ENCODE assay signal across 8 cellular contexts in the genomic region with DNA sequence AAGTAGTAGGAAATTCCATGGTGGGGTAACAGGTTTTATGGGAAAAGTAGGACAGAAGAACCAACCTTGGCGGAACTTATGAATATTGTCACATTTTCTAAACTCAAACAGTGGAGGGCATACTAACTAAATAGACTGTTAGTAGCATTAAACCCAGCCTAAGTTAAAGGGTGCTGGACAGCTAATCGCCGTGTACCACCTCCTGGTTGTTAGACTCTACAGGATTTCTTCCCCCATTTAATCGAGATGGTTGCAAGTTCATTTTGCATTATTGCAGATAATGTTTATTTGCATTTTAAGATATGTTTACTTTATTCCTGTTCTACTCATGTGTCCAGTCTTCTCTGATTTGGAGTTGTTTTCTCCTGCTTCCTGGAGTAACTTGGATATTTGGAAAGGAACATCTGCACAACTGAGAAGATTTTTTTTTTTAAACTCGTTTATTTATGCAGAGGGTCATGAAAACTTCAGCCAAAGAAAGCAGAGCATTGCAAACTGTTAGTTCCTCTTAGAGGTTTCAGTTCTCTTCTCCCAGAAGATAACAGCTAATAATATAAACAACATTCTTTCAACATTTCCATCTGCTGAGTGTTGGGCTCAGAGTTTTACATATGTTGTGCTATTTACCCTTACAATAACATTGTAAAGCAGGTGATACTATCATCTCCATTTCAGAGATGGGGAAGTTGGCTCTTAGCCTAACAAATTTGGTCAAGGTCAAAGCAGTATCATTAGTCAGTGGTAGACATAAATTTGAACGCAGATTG. TPM values are rescaled to one million over a fixed set of nuclear protein-coding genes. Genes with fewer than 3 reads are reported as not detected.
DNase-seq lines count a peak whose midpoint lies in the region; ATAC-seq and TF ChIP-seq lines count a peak whose summit lies in the region.

No MANE protein-coding gene starts in this region.

- peak; percentile 83 for ATAC-seq in GM18868 (IDR thresholded peaks at IDR 0.05; ENCODE audit: unreplicated experiment)
- ATAC-seq in HG02763 (IDR thresholded peaks at IDR 0.05; ENCODE audit: unreplicated experiment), result peak; percentile 87

- DNase-seq in NOMO-1 (lab: John Stamatoyannopoulos, UW; ENCODE audit: unreplicated experiment in 2 of 2), result peak; percentile 66 to 93
- DNase-seq in A673 (ENCODE audit: low spot score), result no peak
- DNase-seq in NCI-H187 (lab: John Stamatoyannopoulos, UW), result no peak
- no peak for DNase-seq in OCI-M2 (lab: John Stamatoyannopoulos, UW; ENCODE audit: unreplicated experiment)
- no peak for DNase-seq in amniotic stem cell (lab: John Stamatoyannopoulos, UW)

- peak overlapping the region; percentile 9 for H3K27ac ChIP-seq in muscle layer of duodenum (ENCODE audit: low read length)
- no peak overlapping the region for H3K27ac ChIP-seq in A673 (ENCODE audit: low read depth, low read length, poor library complexity, severe bottlenecking)

- CTCF ChIA-PET in A673 (lab: Charles Lee), result interaction anchor here (0.6 kb wide), 1 partner anchor 472 kb away, joined by 3 read pairs; no protein-coding TSS in a partner anchor

- no peak for TF ChIP-seq CTCF in A673 (conservative IDR thresholded peaks at IDR 0.05; ENCODE audit: low read depth, low read length)

- no peak overlapping the region for H3K4me3 ChIP-seq in muscle layer of duodenum (ENCODE audit: low read depth in 1 of 2, low read length in 2 of 2)
- no peak overlapping the region for H3K4me3 ChIP-seq in A673 (ENCODE audit: low read depth, low read length, poor library complexity, severe bottlenecking)

- BruUV-seq in A673 (replicated peaks; lab: Mats Ljungman, UMichigan), result no TSS peak

- intact Hi-C loops in A673 (cut with micrococcal nuclease; ENCODE audit: unreplicated experiment), result no loop called here

- peaks cover 5 to 13% of the 10 kb centered on the region in 2 donors for H3K4me1 ChIP-seq in muscle layer of duodenum (ENCODE audit: control insufficient read depth in 1 of 2, insufficient read depth in 2 of 2, low read length in 2 of 2)
- H3K4me1 ChIP-seq in A673 (ENCODE audit: insufficient read depth, low read length, poor library complexity, severe bottlenecking), result no peaks in the 10 kb centered on the region

- no peaks in the 10 kb centered on the region for H3K9me3 ChIP-seq in muscle layer of duodenum (ENCODE audit: control insufficient read depth in 1 of 2, low read length in 2 of 2)
- no peaks in the 10 kb centered on the region for H3K9me3 ChIP-seq in A673 (ENCODE audit: low read depth, low read length, poor library complexity, severe bottlenecking)

- POLR2A ChIA-PET in A673 (lab: Charles Lee; ENCODE audit: low non-redundant PET), result no interaction called here

- H3K27me3 ChIP-seq in muscle layer of duodenum (ENCODE audit: low read depth, low read length) (no peaks in the 10 kb centered on the region), A673 (replicated peaks; ENCODE audit: insufficient read depth, low read depth, low read length, poor library complexity) (no peaks in the 10 kb centered on the region)

- no peaks in the 10 kb centered on the region for H3K36me3 ChIP-seq in muscle layer of duodenum (ENCODE audit: control insufficient read depth in 1 of 2, insufficient read depth in 2 of 2, low read length in 2 of 2)
- no peaks in the 10 kb centered on the region for H3K36me3 ChIP-seq in A673 (ENCODE audit: insufficient read depth, low read length, poor library complexity, severe bottlenecking)

RNA-seq across cellular contexts. Expression of a gene that starts 51.5 kb away (rescaled TPM):
- total RNA-seq in A673 (2021), result 20.6 and 22.4 TPM in 2 replicates

Comparison
In these comparisons a context has a peak if more than half of its experiments do, and no peak if none do; other contexts are left out.
1. DNase-seq: peak in NOMO-1 (2 of 2); none in A673 (single experiment), NCI-H187 (0 of 2), OCI-M2 (single experiment) and amniotic stem cell (single experiment).